In genomic region chr3:122691195-122691594, GRCh38 we compare ENCODE assay signal across 1 cellular context.
TF ChIP-seq lines count a peak whose summit lies in the region.

No MANE protein-coding gene starts in this region.

TF ChIP-seq in GM12878, 131 proteins besides CTCF, POLR2A, EP300 and RAD21 (continued from another document and continues in another):
- TF ChIP-seq MEF2B (IDR thresholded peaks at IDR 0.05; ENCODE audit: partially characterized antibody, poor library complexity, severe bottlenecking) (no peak), RAD51 (IDR thresholded peaks at IDR 0.05) (no peak), RELB (IDR thresholded peaks at IDR 0.05; ENCODE audit: low read depth) (peak; percentile 33; the same call in 1 of the 2 replicates), ZBTB40 (IDR thresholded peaks at IDR 0.05; ENCODE audit: borderline replicate concordance) (no peak), SUZ12 (IDR thresholded peaks at IDR 0.05; ENCODE audit: unreplicated experiment) (no peak), NBN (IDR thresholded peaks at IDR 0.05) (no peak), MLLT1 (IDR thresholded peaks at IDR 0.05) (no peak), TCF3 (IDR thresholded peaks at IDR 0.05; ENCODE audit: borderline replicate concordance, insufficient read depth, low read depth, low read length) (no peak), HDGF (IDR thresholded peaks at IDR 0.05) (no peak), PML (IDR thresholded peaks at IDR 0.05; ENCODE audit: low read length) (no peak), MTA2 (IDR thresholded peaks at IDR 0.05; ENCODE audit: low read depth) (no peak), PKNOX1 (IDR thresholded peaks at IDR 0.05) (peak; percentile 28; the same call in 1 of the 2 replicates), SPI1 (IDR thresholded peaks at IDR 0.05; ENCODE audit: borderline replicate concordance, insufficient read depth, low read depth, low read length) (no peak), SIN3A (IDR thresholded peaks at IDR 0.05; ENCODE audit: low read depth, low read length) (no peak), RUNX3 (IDR thresholded peaks at IDR 0.05; ENCODE audit: low read length) (no peak), ZBTB33 (IDR thresholded peaks at IDR 0.05) (no peak), TAF1 (IDR thresholded peaks at IDR 0.05; ENCODE audit: borderline replicate concordance, low read depth, low read length) (no peak), SKIL (IDR thresholded peaks at IDR 0.05; ENCODE audit: low read depth, poor library complexity, severe bottlenecking) (no peak), RBBP5 (conservative IDR thresholded peaks at IDR 0.05) (no peak), USF2 (IDR thresholded peaks at IDR 0.05; ENCODE audit: borderline replicate concordance, low read depth, low read length) (no peak), SMARCA5 (IDR thresholded peaks at IDR 0.05) (no peak), ZNF384 (IDR thresholded peaks at IDR 0.05; ENCODE audit: borderline replicate concordance, low read depth, low read length) (no peak), JUNB (IDR thresholded peaks at IDR 0.05) (peak; percentile 74), NKRF (conservative IDR thresholded peaks at IDR 0.05) (no peak), ZNF622 (IDR thresholded peaks at IDR 0.05) (no peak), STAT3 (IDR thresholded peaks at IDR 0.05; ENCODE audit: low read depth, low read length) (no peak), STAT1 (conservative IDR thresholded peaks at IDR 0.05) (no peak), E4F1 (IDR thresholded peaks at IDR 0.05; ENCODE audit: borderline replicate concordance, partially characterized antibody) (no peak), FOXK2 (IDR thresholded peaks at IDR 0.05) (no peak), ZBTB4 (CRISPR knock-in tag; IDR thresholded peaks at IDR 0.05) (no peak), RELA (IDR thresholded peaks at IDR 0.05; ENCODE audit: borderline replicate concordance, partially characterized antibody) (no peak), EZH2 (IDR thresholded peaks at IDR 0.05; ENCODE audit: borderline replicate concordance, control insufficient read depth, low read depth, low read length) (no peak), PAX5 (IDR thresholded peaks at IDR 0.05; ENCODE audit: borderline replicate concordance, low read depth, low read length) (peak; percentile 83), HDAC2 (IDR thresholded peaks at IDR 0.05) (no peak)
